In genomic region chr11:102940714-102941588, GRCh38 we compare ENCODE assay signal across 9 cellular contexts. TPM values are rescaled to one million over a fixed set of nuclear protein-coding genes. Genes with fewer than 3 reads are reported as not detected.
DNase-seq lines count a peak whose midpoint lies in the region; ATAC-seq and TF ChIP-seq lines count a peak whose summit lies in the region.
"Had no signal": no experiment of that assay in that cellular context is flagged by ENCODE, and none has a peak within 500 bp of the region (broad histone marks: within the 10 kb centered on the region; RNA-seq: fewer than 3 reads in every experiment).

No MANE protein-coding gene starts in this region.

- no peaks in the 10 kb centered on the region for H3K79me2 ChIP-seq in OCI-LY3 (ENCODE audit: low read length)

- H4K20me1 ChIP-seq in IMR-90 (ENCODE audit: insufficient read depth, low read length) (no peaks in the 10 kb centered on the region), OCI-LY3 (ENCODE audit: insufficient read depth, low read length) (no peaks in the 10 kb centered on the region)

- in situ Hi-C loops in IMR-90 (cut with MboI; ENCODE audit: low sequenced_read_pairs) (no loop called here), astrocyte of the cerebellum (cut with HindIII; ENCODE audit: low sequenced_read_pairs) (no loop called here)

- no peak for TF ChIP-seq POLR2A in IMR-90 (IDR thresholded peaks at IDR 0.05; ENCODE audit: low read depth, low read length)

- H2AK5ac ChIP-seq in IMR-90 (ENCODE audit: low read depth, low read length) = no peak overlapping the region

- H4K8ac ChIP-seq in IMR-90 (ENCODE audit: low read depth in 2 of 2, low read length in 2 of 2) = no peak overlapping the region

- H3K4me2 ChIP-seq in IMR-90 (ENCODE audit: low read depth, low read length) (0 out of 2 replicates have a peak overlapping the region, but pooled peaks have one; percentile 32), OCI-LY3 (ENCODE audit: low read length) (peak overlapping the region; percentile 68)

- no peak overlapping the region for H3K4ac ChIP-seq in IMR-90 (ENCODE audit: low read depth, low read length)

- H3K14ac ChIP-seq in IMR-90 (replicated peaks; ENCODE audit: low read depth, low read length) = no peak overlapping the region

- no peak overlapping the region for H2BK5ac ChIP-seq in IMR-90 (ENCODE audit: low read depth, low read length, poor library complexity, severe bottlenecking)

- H3K4me3 ChIP-seq in IMR-90 (ENCODE audit: insufficient read depth, low read depth, low read length) (no peak overlapping the region), OCI-LY3 (ENCODE audit: low read length) (peak overlapping the region; percentile 43), astrocyte of the cerebellum (ENCODE audit: low read depth, low read length) (no peak overlapping the region)

- POLR2A ChIA-PET in IMR-90 (lab: Charles Lee; ENCODE audit: unreplicated experiment) = no interaction called here

- H2BK15ac ChIP-seq in IMR-90 (ENCODE audit: low read depth, low read length) = no peak overlapping the region

- H3K9me3 ChIP-seq in IMR-90 (ENCODE audit: control insufficient read depth, insufficient read depth, low read length) (no peaks in the 10 kb centered on the region), OCI-LY3 (ENCODE audit: insufficient read depth, low read length) (no peaks in the 10 kb centered on the region)

- intact Hi-C loops in IMR-90 (cut with micrococcal nuclease) = loop anchor here (1.0 to 10.0 kb wide), 4 partner anchors 27 to 208 kb away; no protein-coding TSS in a partner anchor

- H3K27ac ChIP-seq in IMR-90 (ENCODE audit: insufficient read depth, low read length) (no peak overlapping the region), OCI-LY3 (ENCODE audit: low read length) (no peak overlapping the region)

- no peak overlapping the region for H3K18ac ChIP-seq in IMR-90 (ENCODE audit: low read depth, low read length)

- H4K5ac ChIP-seq in IMR-90 (ENCODE audit: low read depth, low read length) = no peak overlapping the region

- dilution Hi-C loops in IMR-90 (cut with HindIII; ENCODE audit: low sequenced_read_pairs, unreplicated experiment) = no loop called here

- DNase-seq in SIG-M5 treated with dmso at 0.1 percent for 504 hours (lab: John Stamatoyannopoulos, UW; ENCODE audit: unreplicated experiment) (peak; percentile 47), SIG-M5 (lab: John Stamatoyannopoulos, UW) (no peak), IMR-90 (peak; percentile 73), astrocyte of the cerebellum (ENCODE audit: low read depth) (peak; percentile 67), iPS DF 4.7 (ENCODE audit: extremely low read depth, low spot score) (peak; percentile 79)
- peak; percentile 3 to 49 (median 5) for DNase-seq in stimulated activated CD4-positive, alpha-beta T cell treated with anti-CD3 and anti-CD28 coated beads, Interleukin-12 subunit alpha, Interleukin-12 subunit beta, amount 100 ng/mL, for 48 hours (ENCODE audit: low read depth in 2 of 3, low spot score in 1 of 3)

- H3K36me3 ChIP-seq in IMR-90 (ENCODE audit: control insufficient read depth, insufficient read depth, low read length) (no peaks in the 10 kb centered on the region), OCI-LY3 (replicated peaks; ENCODE audit: low read depth, low read length) (no peaks in the 10 kb centered on the region)

- TF ChIP-seq RAD21 in IMR-90 (IDR thresholded peaks at IDR 0.05; ENCODE audit: low read length) = peak; percentile 80

- H2BK120ac ChIP-seq in IMR-90 (ENCODE audit: low read depth, low read length) = no peak overlapping the region

- H3K27me3 ChIP-seq in IMR-90 (ENCODE audit: control insufficient read depth, insufficient read depth, low read length) = peaks cover 1% of the 10 kb centered on the region
- H3K27me3 ChIP-seq in OCI-LY3 (ENCODE audit: low read depth, low read length) = no peaks in the 10 kb centered on the region

- H3K9me1 ChIP-seq in IMR-90 (ENCODE audit: insufficient read depth, low read length) = no peaks in the 10 kb centered on the region

- CTCF ChIA-PET in IMR-90 (lab: Yijun Ruan, JAX) = interaction anchor here (0.8 to 1.8 kb wide), 7 partner anchors 10 to 206 kb away, joined by 3 to 10 read pairs (median 3); partner anchors contain the start of gene MMP13

- H3K4me1 ChIP-seq in IMR-90 (ENCODE audit: control insufficient read depth, insufficient read depth, low read length) (no peaks in the 10 kb centered on the region), OCI-LY3 (ENCODE audit: low read length) (peaks cover 13% of the 10 kb centered on the region)

- no peak overlapping the region for H2AK9ac ChIP-seq in IMR-90 (replicated peaks; ENCODE audit: low read depth, low read length, poor library complexity)

- H2BK20ac ChIP-seq in IMR-90 (ENCODE audit: low read depth, low read length) = no peak overlapping the region

- no peak overlapping the region for H2AFZ ChIP-seq in IMR-90 (replicated peaks; ENCODE audit: low read length, poor library complexity)
- H2AFZ ChIP-seq in OCI-LY3 (ENCODE audit: low read depth, low read length) = peak overlapping the region; percentile 46; the same call in 1 of the 2 replicates

- no peak overlapping the region for H3K56ac ChIP-seq in IMR-90 (ENCODE audit: extremely low read depth, insufficient read depth, low read length)

- no peak overlapping the region for H4K91ac ChIP-seq in IMR-90 (ENCODE audit: insufficient read depth, low read depth, low read length)

- TF ChIP-seq CTCF in IMR-90 (conservative IDR thresholded peaks at IDR 0.05; ENCODE audit: low read depth, low read length) (peak; percentile 80), OCI-LY3 (IDR thresholded peaks at IDR 0.05; ENCODE audit: low read depth, low read length) (peak; percentile 77), astrocyte of the cerebellum (IDR thresholded peaks at IDR 0.05; ENCODE audit: low read depth, low read length, missing control alignments) (peak; percentile 75)

- H3K79me1 ChIP-seq in IMR-90 (ENCODE audit: low read depth in 1 of 2, low read length in 2 of 2) = no peaks in the 10 kb centered on the region

- H3K23ac ChIP-seq in IMR-90 (ENCODE audit: low read depth, low read length) = no peak overlapping the region

- 33% methylated on average over 4 of the region's 10 CpGs; no CpG with 5 or more reads in 1 of the 2 experiments for WGBS in IMR-90 (ENCODE audit: extremely low coverage in 2 of 2, insufficient read length in 1 of 2), 2 experiments

- BruUV-seq in IMR-90 (replicated peaks; lab: Mats Ljungman, UMichigan) = no TSS peak

- ATAC-seq in GM21723 (IDR thresholded peaks at IDR 0.05; ENCODE audit: unreplicated experiment) = peak; percentile 88
- peak; percentile 88 for ATAC-seq in IMR-90 (ENCODE audit: low read depth)

- no peak overlapping the region for H3K9ac ChIP-seq in IMR-90 (ENCODE audit: low read depth, low read length)
- no peak overlapping the region for H3K9ac ChIP-seq in OCI-LY3 (ENCODE audit: low read length)

TF ChIP-seq in IMR-90, 13 proteins besides CTCF, POLR2A, EP300 and RAD21:
- TF ChIP-seq SMC3 (IDR thresholded peaks at IDR 0.05; ENCODE audit: low read depth, low read length) (peak; percentile 70), MXI1 (IDR thresholded peaks at IDR 0.05; ENCODE audit: borderline replicate concordance, low read depth, low read length) (no peak), ELK1 (IDR thresholded peaks at IDR 0.05; ENCODE audit: borderline replicate concordance, low read depth, low read length) (no peak), CHD1 (IDR thresholded peaks at IDR 0.05; ENCODE audit: low read depth, low read length) (no peak), RFX5 (IDR thresholded peaks at IDR 0.05; ENCODE audit: low read depth, low read length) (no peak)
TF ChIP-seq in IMR-90: peak in this region for 1.

RNA-seq across cellular contexts. Expression of gene MMP13, which starts 14.6 kb away (rescaled TPM):
- total RNA-seq in IMR-90 (2012; rRNA removed) = not detected in 2 replicates
- not detected in 2 replicates for polyA plus RNA-seq in IMR-90 (2012; rRNA removed)
- not detected in 2 replicates for polyA plus RNA-seq in IMR-90 (2012; cell fraction: cytosol; rRNA removed)
- not detected in 2 replicates for polyA plus RNA-seq in IMR-90 (2012; cell fraction: nucleus; rRNA removed; ENCODE audit: low replicate concordance)
- total RNA-seq: mononuclear cell had no signal
